In the genomic region with DNA sequence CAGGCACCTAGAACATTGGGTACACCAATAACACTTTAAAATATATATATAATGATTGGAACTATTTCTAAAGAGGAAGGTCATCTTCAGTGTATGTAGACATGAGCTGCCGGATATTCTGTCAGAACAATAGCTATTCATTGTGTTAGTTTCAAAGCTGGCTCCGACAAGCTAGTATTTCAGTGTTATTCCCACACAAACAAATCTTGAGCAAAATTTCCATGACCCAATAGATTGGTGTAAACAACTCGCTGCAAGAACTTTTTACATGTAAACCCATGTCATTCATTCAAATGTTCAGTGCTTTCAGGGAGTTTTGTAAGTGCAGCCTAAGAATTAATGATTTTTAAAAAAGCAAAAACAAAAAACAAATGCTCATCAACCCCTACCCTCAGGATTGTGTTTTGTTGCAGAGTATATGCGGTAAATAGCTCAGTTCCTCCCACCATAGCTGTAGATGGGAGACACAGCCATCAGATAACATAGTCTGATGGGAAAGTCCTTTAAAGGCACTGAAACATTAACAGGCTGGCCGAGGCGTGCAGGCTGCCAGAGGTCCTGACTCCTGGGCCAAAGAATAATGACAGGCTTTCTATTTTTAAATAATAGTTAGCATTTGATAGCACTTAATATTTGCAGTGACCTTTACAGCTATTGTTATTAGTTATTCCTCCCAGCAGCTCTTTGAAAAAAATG, we compare ENCODE assay signal across 10 cellular contexts.
A peak's percentile ranks its signal among the peaks of the same experiment; 100 is the strongest.
DNase-seq lines count a peak whose midpoint lies in the region; ATAC-seq and TF ChIP-seq lines count a peak whose summit lies in the region.
"Had no signal": no experiment of that assay in that cellular context is flagged by ENCODE, and none has a peak within 500 bp of the region (broad histone marks: within the 10 kb centered on the region; RNA-seq: fewer than 3 reads in every experiment).

No MANE protein-coding gene starts in this region.

- no peak for DNase-seq in CD4-positive, alpha-beta T cell
- DNase-seq in mammary epithelial cell: no peak
- peak; percentile 34 for DNase-seq in inferior parietal cortex (ENCODE audit: extremely low spot score)
- peak; percentile 68 for DNase-seq in pulmonary artery endothelial cell (ENCODE audit: low read depth, low spot score)
- DNase-seq in CD4-positive, alpha-beta memory T cell: no peak
- no peak for DNase-seq in activated CD8-positive, alpha-beta memory T cell treated with anti-CD3 and anti-CD28 coated beads for 24 hours
- DNase-seq: activated CD4-positive, alpha-beta T cell treated with anti-CD3 and anti-CD28 coated beads for 1 hour; activated naive CD8-positive, alpha-beta T cell treated with anti-CD3 and anti-CD28 coated beads for 36 hours had no signal

- H3K4me3 Mint-ChIP-seq in CD4-positive, alpha-beta T cell: no peak overlapping the region
- H3K4me3 Mint-ChIP-seq in CD4-positive, alpha-beta memory T cell: no peak overlapping the region
- H3K4me3 Mint-ChIP-seq: activated naive CD8-positive, alpha-beta T cell treated with anti-CD3 and anti-CD28 coated beads for 36 hours had no signal

- intact Hi-C loops in CD4-positive, alpha-beta T cell (cut with DNase I, micrococcal nuclease): loop anchor here (1.0 to 10.0 kb wide), 4 partner anchors 146 to 412 kb away; partner anchors contain the start of genes RNU6-7 (in 1 of the 2) and RNU6-8 (in 1 of the 2)
- intact Hi-C loops in mammary epithelial cell (cut with micrococcal nuclease): loop anchor here (2.0 kb wide), 2 partner anchors 416 to 632 kb away; no protein-coding TSS in a partner anchor
- intact Hi-C loops in CD4-positive, alpha-beta memory T cell (cut with micrococcal nuclease): loop anchor here (1.0 to 5.0 kb wide), 5 partner anchors 81 to 542 kb away; no protein-coding TSS in a partner anchor

- POLR2A ChIA-PET in CD4-positive, alpha-beta T cell (lab: Charles Lee): interaction anchor here (0.6 to 1.2 kb wide), 2 partner anchors 120 to 328 kb away, joined by 4 to 5 read pairs; no protein-coding TSS in a partner anchor
- POLR2A ChIA-PET in CD4-positive, alpha-beta memory T cell (lab: Charles Lee; ENCODE audit: partially characterized antibody): interaction anchor here (1.3 to 1.4 kb wide), 2 partner anchors 18 to 149 kb away, joined by 3 to 6 read pairs; no protein-coding TSS in a partner anchor

- H2AFZ ChIP-seq in mammary epithelial cell (ENCODE audit: low read depth, low read length): no peak overlapping the region

- WGBS in mammary epithelial cell (ENCODE audit: low coverage, missing lambda C conversion rate): 92% methylated on average over 6 of the region's 6 CpGs

- H3K79me2 ChIP-seq in mammary epithelial cell (ENCODE audit: insufficient read depth, low read length): no peaks in the 10 kb centered on the region

- CTCF ChIA-PET in CD4-positive, alpha-beta T cell (lab: Charles Lee): interaction anchor here (0.6 to 2.0 kb wide), 6 partner anchors 11 to 328 kb away, joined by 3 to 8 read pairs (median 6); partner anchors contain the start of gene ARHGAP5
- CTCF ChIA-PET in mammary epithelial cell (lab: Charles Lee; ENCODE audit: low non-redundant PET): interaction anchor here (0.6 to 1.1 kb wide), 3 partner anchors 24 to 633 kb away, joined by 5 to 13 read pairs (median 5); no protein-coding TSS in a partner anchor
- CTCF ChIA-PET in CD4-positive, alpha-beta memory T cell (lab: Charles Lee; ENCODE audit: partially characterized antibody): interaction anchor here (0.6 to 9.4 kb wide), 24 partner anchors 8 to 633 kb away, joined by 3 to 174 read pairs (median 4); no protein-coding TSS in a partner anchor

- no peak overlapping the region for H3K4me3 ChIP-seq in mammary epithelial cell (replicated peaks in 1 of 3; ENCODE audit: insufficient read depth in 1 of 3, low read depth in 2 of 3, low read length in 3 of 3)
- H3K4me3 ChIP-seq in CD4-positive, alpha-beta memory T cell (ENCODE audit: low read length in 2 of 2): no peak overlapping the region

- no peaks in the 10 kb centered on the region for H3K27me3 ChIP-seq in CD4-positive, alpha-beta T cell (ENCODE audit: control insufficient read depth, insufficient read depth, low read length)
- no peaks in the 10 kb centered on the region for H3K27me3 ChIP-seq in mammary epithelial cell (ENCODE audit: insufficient read depth, low read length)
- H3K27me3 ChIP-seq in CD4-positive, alpha-beta memory T cell (ENCODE audit: insufficient read depth, low read length): no peaks in the 10 kb centered on the region

- H3K27me3 Mint-ChIP-seq in CD4-positive, alpha-beta T cell: no peaks in the 10 kb centered on the region
- no peaks in the 10 kb centered on the region for H3K27me3 Mint-ChIP-seq in CD4-positive, alpha-beta memory T cell
- H3K27me3 Mint-ChIP-seq: activated naive CD8-positive, alpha-beta T cell treated with anti-CD3 and anti-CD28 coated beads for 36 hours had no signal

- H3K27ac ChIP-seq in CD4-positive, alpha-beta T cell (ENCODE audit: low read depth, low read length): no peak overlapping the region
- peak overlapping the region; percentile 46 for H3K27ac ChIP-seq in mammary epithelial cell (ENCODE audit: insufficient read depth, low read depth, low read length)
- no peak overlapping the region for H3K27ac ChIP-seq in CD4-positive, alpha-beta memory T cell (ENCODE audit: low read depth, low read length)

- no TSS peak for BruUV-seq in mammary epithelial cell (replicated peaks; lab: Mats Ljungman, UMichigan)

- in situ Hi-C loops in mammary epithelial cell (cut with MboI; ENCODE audit: low sequenced_read_pairs in 2 of 2): loop anchor here (25.0 kb wide), 3 partner anchors 414 to 536 kb away; no protein-coding TSS in a partner anchor

- H3K36me3 ChIP-seq in mammary epithelial cell (ENCODE audit: insufficient read depth, low read length): no peaks in the 10 kb centered on the region
- H3K36me3 ChIP-seq in CD4-positive, alpha-beta memory T cell (ENCODE audit: insufficient read depth, low read length): no peaks in the 10 kb centered on the region

- no peak for ATAC-seq in CD4-positive, alpha-beta T cell (ENCODE audit: poor library complexity)
- no peak for ATAC-seq in GM18502 (IDR thresholded peaks at IDR 0.05; ENCODE audit: poor library complexity, unreplicated experiment)
- ATAC-seq in HG03457 (IDR thresholded peaks at IDR 0.05; ENCODE audit: unreplicated experiment): no peak

- H3K9ac ChIP-seq in mammary epithelial cell (ENCODE audit: insufficient read depth, low read length): peak overlapping the region; percentile 18

- H3K4me2 ChIP-seq in mammary epithelial cell (ENCODE audit: insufficient read depth, low read depth, low read length): peak overlapping the region; percentile 45

- H3K27ac Mint-ChIP-seq in CD4-positive, alpha-beta T cell: peak overlapping the region; percentile 32
- peak overlapping the region in 3 of 7 donors; percentile 58 to 73 (median 68) for H3K27ac Mint-ChIP-seq in CD4-positive, alpha-beta memory T cell
- H3K27ac Mint-ChIP-seq: activated naive CD8-positive, alpha-beta T cell treated with anti-CD3 and anti-CD28 coated beads for 36 hours had no signal

- H3K4me1 ChIP-seq in mammary epithelial cell (ENCODE audit: insufficient read depth, low read length): peaks cover 22% of the 10 kb centered on the region
- peaks cover 11% of the 10 kb centered on the region for H3K4me1 ChIP-seq in CD4-positive, alpha-beta memory T cell (ENCODE audit: insufficient read depth, low read length)

- no peaks in the 10 kb centered on the region for H4K20me1 ChIP-seq in mammary epithelial cell (ENCODE audit: insufficient read depth, low read length)

- dilution Hi-C loops in mammary epithelial cell (cut with HindIII; ENCODE audit: low sequenced_read_pairs): no loop called here

- H3K36me3 Mint-ChIP-seq in CD4-positive, alpha-beta T cell (ENCODE audit: low read depth): no peaks in the 10 kb centered on the region
- no peaks in the 10 kb centered on the region for H3K36me3 Mint-ChIP-seq in CD4-positive, alpha-beta memory T cell
- H3K36me3 Mint-ChIP-seq: activated naive CD8-positive, alpha-beta T cell treated with anti-CD3 and anti-CD28 coated beads for 36 hours had no signal

- H3K4me1 Mint-ChIP-seq in CD4-positive, alpha-beta T cell (ENCODE audit: low read depth): peaks cover 11% of the 10 kb centered on the region
- H3K4me1 Mint-ChIP-seq in CD4-positive, alpha-beta memory T cell: peaks cover 7 to 14% (median 12%) of the 10 kb centered on the region in 4 donors

- no peaks in the 10 kb centered on the region for H3K9me3 ChIP-seq in CD4-positive, alpha-beta T cell (ENCODE audit: control insufficient read depth, low read length)
- H3K9me3 ChIP-seq in mammary epithelial cell (replicated peaks; ENCODE audit: insufficient read depth, low read length): no peaks in the 10 kb centered on the region
- no peaks in the 10 kb centered on the region for H3K9me3 ChIP-seq in CD4-positive, alpha-beta memory T cell (ENCODE audit: control insufficient read depth in 1 of 2, low read length in 2 of 2)

- no peaks in the 10 kb centered on the region for H3K9me3 Mint-ChIP-seq in CD4-positive, alpha-beta T cell
- H3K9me3 Mint-ChIP-seq in CD4-positive, alpha-beta memory T cell: no peaks in the 10 kb centered on the region
- H3K9me3 Mint-ChIP-seq: activated naive CD8-positive, alpha-beta T cell treated with anti-CD3 and anti-CD28 coated beads for 36 hours had no signal

- no peak for TF ChIP-seq CTCF in CD4-positive, alpha-beta T cell (IDR thresholded peaks at IDR 0.05)
- TF ChIP-seq CTCF in mammary epithelial cell (conservative IDR thresholded peaks at IDR 0.05 in 1 of 2, IDR thresholded peaks at IDR 0.05 in 1 of 2; ENCODE audit: extremely low read depth in 1 of 2, insufficient read depth in 1 of 2, low read depth in 1 of 2, low read length in 2 of 2): no peak

Comparison
In these comparisons a context has a peak if more than half of its experiments do, and no peak if none do; other contexts are left out.
1. DNase-seq: peak in inferior parietal cortex (single experiment) and pulmonary artery endothelial cell (single experiment); none in CD4-positive, alpha-beta T cell (0 of 10), mammary epithelial cell (single experiment), CD4-positive, alpha-beta memory T cell (0 of 5) and activated CD8-positive, alpha-beta memory T cell treated with anti-CD3 and anti-CD28 coated beads for 24 hours (single experiment).